In the genomic region with DNA sequence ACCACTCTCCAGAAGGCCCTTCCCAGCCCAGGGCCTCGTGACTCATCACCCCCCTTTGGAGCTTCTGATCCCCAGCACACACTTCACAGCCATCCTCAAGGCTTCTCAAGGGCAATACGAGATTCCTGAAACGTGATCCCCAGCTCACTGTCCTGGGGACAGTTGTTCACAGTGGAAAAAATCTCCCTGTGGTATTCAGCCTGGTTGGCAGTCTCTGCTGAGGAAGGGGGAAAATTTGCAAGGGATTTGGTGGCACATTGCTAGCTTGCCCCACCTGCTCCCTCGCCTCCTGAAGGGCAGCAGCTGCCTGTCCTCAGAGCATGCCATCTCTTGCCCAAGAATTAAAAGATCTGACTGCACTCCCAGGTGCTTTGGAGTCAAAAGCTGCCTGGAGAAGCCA, we compare ENCODE assay signal across 1 cellular context.
A peak's percentile ranks its signal among the peaks of the same experiment; 100 is the strongest.
TF ChIP-seq lines count a peak whose summit lies in the region.

No MANE protein-coding gene starts in this region.

TF ChIP-seq in HEK293, 187 proteins besides CTCF, POLR2A, EP300 and RAD21 (continued from another document):
- TF ChIP-seq, protein P1, sequence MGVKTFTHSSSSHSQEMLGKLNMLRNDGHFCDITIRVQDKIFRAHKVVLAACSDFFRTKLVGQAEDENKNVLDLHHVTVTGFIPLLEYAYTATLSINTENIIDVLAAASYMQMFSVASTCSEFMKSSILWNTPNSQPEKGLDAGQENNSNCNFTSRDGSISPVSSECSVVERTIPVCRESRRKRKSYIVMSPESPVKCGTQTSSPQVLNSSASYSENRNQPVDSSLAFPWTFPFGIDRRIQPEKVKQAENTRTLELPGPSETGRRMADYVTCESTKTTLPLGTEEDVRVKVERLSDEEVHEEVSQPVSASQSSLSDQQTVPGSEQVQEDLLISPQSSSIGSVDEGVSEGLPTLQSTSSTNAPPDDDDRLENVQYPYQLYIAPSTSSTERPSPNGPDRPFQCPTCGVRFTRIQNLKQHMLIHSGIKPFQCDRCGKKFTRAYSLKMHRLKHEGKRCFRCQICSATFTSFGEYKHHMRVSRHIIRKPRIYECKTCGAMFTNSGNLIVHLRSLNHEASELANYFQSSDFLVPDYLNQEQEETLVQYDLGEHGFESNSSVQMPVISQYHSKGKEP (tag by site-specific recombination; IDR thresholded peaks at IDR 0.05), result no peak
- TF ChIP-seq ZNF211 (tag by site-specific recombination; IDR thresholded peaks at IDR 0.05; ENCODE audit: low read depth), result no peak
- peak; percentile 53; the same call in 1 of the 2 replicates for TF ChIP-seq ZBTB48 (tag by site-specific recombination; IDR thresholded peaks at IDR 0.05)
